9 cellular contexts compared by ENCODE assay signal in the genomic region with DNA sequence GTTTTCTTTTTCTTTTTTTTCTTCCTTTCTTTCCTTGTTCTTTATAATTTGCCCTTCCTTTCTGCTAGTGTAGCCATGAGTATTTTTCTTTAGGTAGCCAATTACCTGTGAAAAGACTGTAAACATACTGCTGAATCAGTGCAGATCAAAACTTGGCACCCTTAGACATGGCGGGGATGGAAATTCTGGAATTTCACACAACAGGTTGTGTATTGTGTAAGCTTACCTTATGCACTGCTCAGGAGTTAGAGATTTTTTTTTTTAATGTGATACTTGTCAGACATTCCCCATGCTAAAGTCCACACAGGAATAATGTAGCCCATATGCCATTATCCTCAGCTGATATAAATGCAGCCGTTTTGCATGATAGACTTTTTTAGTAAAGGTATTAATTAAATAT. TPM values are rescaled to one million over a fixed set of nuclear protein-coding genes. Genes with fewer than 3 reads are reported as not detected.
DNase-seq lines count a peak whose midpoint lies in the region; ATAC-seq and TF ChIP-seq lines count a peak whose summit lies in the region.
"Had no signal": no experiment of that assay in that cellular context is flagged by ENCODE, and none has a peak within 500 bp of the region (broad histone marks: within the 10 kb centered on the region; RNA-seq: fewer than 3 reads in every experiment).

No MANE protein-coding gene starts in this region.

- CTCF ChIA-PET in T-cell (lab: Charles Lee) (interaction anchor here in 1 of 2 donors (0.6 kb wide), 1 partner anchor 74 kb away, joined by 6 read pairs; no protein-coding TSS in a partner anchor), GM10248 (lab: Yijun Ruan, JAX) (interaction anchor here (0.8 to 3.4 kb wide), 7 partner anchors 8 to 81 kb away, joined by 3 to 12 read pairs (median 5); no protein-coding TSS in a partner anchor)

- H3K36me3 Mint-ChIP-seq in activated T-cell treated with anti-CD3 and anti-CD28 coated beads, Interleukin-2, amount 50 U/mL, for 4 hours (ENCODE audit: insufficient read depth): peaks cover 15% of the 10 kb centered on the region
- H3K36me3 Mint-ChIP-seq in T-cell: peaks cover 15% of the 10 kb centered on the region
- no peaks in the 10 kb centered on the region for H3K36me3 Mint-ChIP-seq in glutamatergic neuron (ENCODE audit: unreplicated experiment)

- TF ChIP-seq CTCF in glutamatergic neuron (IDR thresholded peaks at IDR 0.05; ENCODE audit: partially characterized antibody, unreplicated experiment): no peak
- no peak for TF ChIP-seq CTCF in GM10248 (IDR thresholded peaks at IDR 0.05; ENCODE audit: control extremely low read depth, extremely low read depth, low read depth, missing control alignments)

- POLR2A ChIA-PET in T-cell (lab: Charles Lee) (no interaction called here), GM10248 (lab: Yijun Ruan, JAX) (no interaction called here)

- H3K27ac Mint-ChIP-seq in T-cell: peak overlapping the region in 1 of 2 donors; percentile 33
- no peak overlapping the region for H3K27ac Mint-ChIP-seq in glutamatergic neuron (ENCODE audit: unreplicated experiment)
- no peak overlapping the region for H3K27ac Mint-ChIP-seq in stimulated activated naive CD8-positive, alpha-beta T cell treated with anti-CD3 and anti-CD28 coated beads, Interleukin-15, amount 100 ng/mL, for 72 hours

- no peaks in the 10 kb centered on the region for H3K27me3 Mint-ChIP-seq in activated T-cell treated with anti-CD3 and anti-CD28 coated beads, Interleukin-2, amount 50 U/mL, for 4 hours (ENCODE audit: low read depth)
- no peaks in the 10 kb centered on the region for H3K27me3 Mint-ChIP-seq in T-cell
- H3K27me3 Mint-ChIP-seq in glutamatergic neuron (ENCODE audit: unreplicated experiment): peaks cover 6% of the 10 kb centered on the region
- no peaks in the 10 kb centered on the region for H3K27me3 Mint-ChIP-seq in stimulated activated naive CD8-positive, alpha-beta T cell treated with anti-CD3 and anti-CD28 coated beads, Interleukin-15, amount 100 ng/mL, for 72 hours

- peak overlapping the region; percentile 99 for H3K4me3 Mint-ChIP-seq in activated T-cell treated with anti-CD3 and anti-CD28 coated beads, Interleukin-2, amount 50 U/mL, for 4 hours
- peak overlapping the region; percentile 97 to 99 (median 98) for H3K4me3 Mint-ChIP-seq in T-cell
- H3K4me3 Mint-ChIP-seq in glutamatergic neuron (ENCODE audit: unreplicated experiment): peak overlapping the region; percentile 100
- H3K4me3 Mint-ChIP-seq in stimulated activated naive CD8-positive, alpha-beta T cell treated with anti-CD3 and anti-CD28 coated beads, Interleukin-15, amount 100 ng/mL, for 72 hours: peak overlapping the region; percentile 93 to 99

- H3K9me3 Mint-ChIP-seq in activated T-cell treated with anti-CD3 and anti-CD28 coated beads, Interleukin-2, amount 50 U/mL, for 4 hours: no peaks in the 10 kb centered on the region
- H3K9me3 Mint-ChIP-seq in T-cell: no peaks in the 10 kb centered on the region
- peaks cover 2% of the 10 kb centered on the region for H3K9me3 Mint-ChIP-seq in glutamatergic neuron (ENCODE audit: unreplicated experiment)
- H3K9me3 Mint-ChIP-seq in stimulated activated naive CD8-positive, alpha-beta T cell treated with anti-CD3 and anti-CD28 coated beads, Interleukin-15, amount 100 ng/mL, for 72 hours: no peaks in the 10 kb centered on the region

- peaks cover 61% of the 10 kb centered on the region for H3K4me1 Mint-ChIP-seq in activated T-cell treated with anti-CD3 and anti-CD28 coated beads, Interleukin-2, amount 50 U/mL, for 4 hours (ENCODE audit: low read depth)
- H3K4me1 Mint-ChIP-seq in T-cell: peaks cover 68 to 78% (median 72%) of the 10 kb centered on the region in 3 donors
- peaks cover 23% of the 10 kb centered on the region for H3K4me1 Mint-ChIP-seq in glutamatergic neuron (ENCODE audit: low read depth, unreplicated experiment)
- peaks cover 59% of the 10 kb centered on the region for H3K4me1 Mint-ChIP-seq in stimulated activated naive CD8-positive, alpha-beta T cell treated with anti-CD3 and anti-CD28 coated beads, Interleukin-15, amount 100 ng/mL, for 72 hours

- no peak for ATAC-seq in activated T-cell treated with anti-CD3 and anti-CD28 coated beads, Interleukin-2, amount 50 U/mL, for 4 hours
- ATAC-seq in T-cell (replicated peaks in 1 of 4) (no peak), HG03045 (IDR thresholded peaks at IDR 0.05; ENCODE audit: unreplicated experiment) (no peak), HG03097 (IDR thresholded peaks at IDR 0.05; ENCODE audit: low FRiP score, unreplicated experiment) (no peak)
- ATAC-seq in stimulated activated naive CD8-positive, alpha-beta T cell treated with anti-CD3 and anti-CD28 coated beads, Interleukin-15, amount 100 ng/mL, for 72 hours: no peak

- no peak for DNase-seq in activated T-cell treated with anti-CD3 and anti-CD28 coated beads, Interleukin-2, amount 50 U/mL, for 4 hours
- no peak for DNase-seq in activated T-cell treated with anti-CD3 and anti-CD28 coated beads, Interleukin-2, amount 50 U/mL, for 48 hours
- DNase-seq in T-cell: no peak
- no peak for DNase-seq in glutamatergic neuron
- DNase-seq in stimulated activated naive CD8-positive, alpha-beta T cell treated with anti-CD3 and anti-CD28 coated beads, Interleukin-15, amount 100 ng/mL, for 72 hours: no peak
- no peak for DNase-seq in GM10248 (ENCODE audit: extremely low spot score)
- DNase-seq: NCI-H1092 had no signal

RNA-seq across cellular contexts. Expression of a gene that starts 1.8 kb away (rescaled TPM):
- total RNA-seq in activated T-cell treated with anti-CD3 and anti-CD28 coated beads, Interleukin-2, amount 50 U/mL, for 4 hours: 10 to 100 TPM; 24.1 to 33.5 (median 31.5) TPM
- total RNA-seq in T-cell (10 to 100 TPM; 33.2 to 42.3 (median 36.3) TPM), glutamatergic neuron (ENCODE audit: unreplicated experiment) (35.6 TPM)

RNA-seq across cellular contexts. Expression of a gene that starts 1.9 kb away (rescaled TPM):
- 10 to 100 TPM; 10.7 to 12.8 (median 12.6) TPM for total RNA-seq in activated T-cell treated with anti-CD3 and anti-CD28 coated beads, Interleukin-2, amount 50 U/mL, for 4 hours
- total RNA-seq in T-cell (10 to 100 TPM; 28.5 to 36.7 (median 31.5) TPM), glutamatergic neuron (ENCODE audit: unreplicated experiment) (39.7 TPM)

RNA-seq across cellular contexts. Expression of a gene that starts 58.6 kb away (rescaled TPM):
- total RNA-seq in activated T-cell treated with anti-CD3 and anti-CD28 coated beads, Interleukin-2, amount 50 U/mL, for 4 hours: 100 to 1,000 TPM; 127 to 158 (median 134) TPM
- total RNA-seq in T-cell (100 to 1,000 TPM; 128 to 234 (median 222) TPM), glutamatergic neuron (ENCODE audit: unreplicated experiment) (not detected)

Comparison
In these comparisons a context has a peak if more than half of its experiments do, and no peak if none do; other contexts are left out.
1. RNA of a gene that starts 58.6 kb away (total RNA-seq): 128 to 234 TPM in T-cell and 127 to 158 TPM in activated T-cell treated with anti-CD3 and anti-CD28 coated beads, Interleukin-2, amount 50 U/mL, for 4 hours; not detected in glutamatergic neuron (single experiment); every median in the first group is over 100 times any median in the second.
2. Peak in every context shown above with its lines, with median percentiles within 50 percentile points of each other: H3K4me3 Mint-ChIP-seq.